ENCODE assay signal across 9 cellular contexts in genomic region chr2:222915092-222915957, GRCh38. TPM values are rescaled to one million over a fixed set of nuclear protein-coding genes. Genes with fewer than 3 reads are reported as not detected.
DNase-seq lines count a peak whose midpoint lies in the region; ATAC-seq and TF ChIP-seq lines count a peak whose summit lies in the region.
"Had no signal": no experiment of that assay in that cellular context is flagged by ENCODE, and none has a peak within 500 bp of the region (broad histone marks: within the 10 kb centered on the region; RNA-seq: fewer than 3 reads in every experiment).

No MANE protein-coding gene starts in this region.

- WGBS in IMR-90 (ENCODE audit: extremely low coverage in 2 of 2, insufficient read length in 1 of 2), 2 experiments = no CpG with 5 or more reads among the region's 7 CpGs
- 19 to 70% methylated on average over 7 of the region's 7 CpGs for WGBS in sigmoid colon, 2 donors

- H2BK15ac ChIP-seq in IMR-90 (ENCODE audit: low read depth, low read length) = no peak overlapping the region

- peaks cover 14 to 53% of the 10 kb centered on the region in 2 experiments for H3K79me1 ChIP-seq in IMR-90 (ENCODE audit: low read depth in 1 of 2, low read length in 2 of 2)

- TF ChIP-seq POLR2A in IMR-90 (IDR thresholded peaks at IDR 0.05; ENCODE audit: low read depth, low read length) (no peak), sigmoid colon (IDR thresholded peaks at IDR 0.05) (no peak), vagina (IDR thresholded peaks at IDR 0.05) (no peak)

- H3K56ac ChIP-seq in IMR-90 (ENCODE audit: extremely low read depth, insufficient read depth, low read length) = no peak overlapping the region

- ATAC-seq in IMR-90 (ENCODE audit: low read depth) (no peak), left lung (peak; percentile 21), HG02759 (IDR thresholded peaks at IDR 0.05; ENCODE audit: unreplicated experiment) (no peak)
- no peak for ATAC-seq in stimulated activated memory B cell treated with anti-CD40 and anti-IgM and Interleukin-4, amounts not matched to agents 10 μg/mL and 1 μg/mL and 100 μg/mL, for 72 hours

- peaks cover 33% of the 10 kb centered on the region for H3K4me1 Mint-ChIP-seq in stimulated activated memory B cell treated with anti-CD40 and anti-IgM and Interleukin-4, amounts not matched to agents 10 μg/mL and 1 μg/mL and 100 μg/mL, for 72 hours

- POLR2A ChIA-PET in IMR-90 (lab: Charles Lee; ENCODE audit: unreplicated experiment) = no interaction called here

- no peak overlapping the region for H3K9ac ChIP-seq in IMR-90 (ENCODE audit: low read depth, low read length)

- H3K27ac ChIP-seq in IMR-90 (ENCODE audit: insufficient read depth, low read length) (no peak overlapping the region), ascending aorta (no peak overlapping the region), left lung (no peak overlapping the region), sigmoid colon (no peak overlapping the region), vagina (no peak overlapping the region)

- H3K27me3 ChIP-seq in IMR-90 (ENCODE audit: control insufficient read depth, insufficient read depth, low read length) = no peaks in the 10 kb centered on the region
- no peaks in the 10 kb centered on the region for H3K27me3 ChIP-seq in ascending aorta
- H3K27me3 ChIP-seq in left lung = no peaks in the 10 kb centered on the region
- H3K27me3 ChIP-seq in sigmoid colon = no peaks in the 10 kb centered on the region
- no peaks in the 10 kb centered on the region for H3K27me3 ChIP-seq in vagina

- peak; percentile 67 for TF ChIP-seq CTCF in AG10803 (conservative IDR thresholded peaks at IDR 0.05; ENCODE audit: low read length)
- peak; percentile 75 for TF ChIP-seq CTCF in IMR-90 (conservative IDR thresholded peaks at IDR 0.05; ENCODE audit: low read depth, low read length)
- peak in 2 of 3 experiments; percentile 36 to 55 for TF ChIP-seq CTCF in ascending aorta (IDR thresholded peaks at IDR 0.05)
- peak; percentile 14 to 30 for TF ChIP-seq CTCF in left lung (IDR thresholded peaks at IDR 0.05)
- TF ChIP-seq CTCF in sigmoid colon (IDR thresholded peaks at IDR 0.05) = peak in 2 of 4 experiments; percentile 29 to 45
- TF ChIP-seq CTCF in vagina (IDR thresholded peaks at IDR 0.05) = peak in 1 of 3 experiments; percentile 16

- intact Hi-C loops in IMR-90 (cut with micrococcal nuclease) (loop anchor here (2.0 kb wide), 1 partner anchor 23 kb away; no protein-coding TSS in a partner anchor), ascending aorta (cut with DNase I) (loop anchor here (5.0 kb wide), 1 partner anchor 228 kb away; no protein-coding TSS in a partner anchor), left lung (cut with DNase I) (no loop called here), sigmoid colon (cut with DNase I) (no loop called here), vagina (cut with DNase I) (loop anchor here (5.0 kb wide), 1 partner anchor 882 kb away; no protein-coding TSS in a partner anchor)

- no peaks in the 10 kb centered on the region for H3K27me3 Mint-ChIP-seq in stimulated activated memory B cell treated with anti-CD40 and anti-IgM and Interleukin-4, amounts not matched to agents 10 μg/mL and 1 μg/mL and 100 μg/mL, for 72 hours

- no peak overlapping the region for H3K4me3 Mint-ChIP-seq in stimulated activated memory B cell treated with anti-CD40 and anti-IgM and Interleukin-4, amounts not matched to agents 10 μg/mL and 1 μg/mL and 100 μg/mL, for 72 hours

- no peaks in the 10 kb centered on the region for H3K9me3 Mint-ChIP-seq in stimulated activated memory B cell treated with anti-CD40 and anti-IgM and Interleukin-4, amounts not matched to agents 10 μg/mL and 1 μg/mL and 100 μg/mL, for 72 hours

- peak overlapping the region; percentile 20; the same call in 1 of the 2 replicates for H2BK20ac ChIP-seq in IMR-90 (ENCODE audit: low read depth, low read length)

- H3K14ac ChIP-seq in IMR-90 (replicated peaks; ENCODE audit: low read depth, low read length) = no peak overlapping the region

- no peak overlapping the region for H2AK5ac ChIP-seq in IMR-90 (ENCODE audit: low read depth, low read length)

- H3K23ac ChIP-seq in IMR-90 (ENCODE audit: low read depth, low read length) = no peak overlapping the region

- BruUV-seq in IMR-90 (replicated peaks; lab: Mats Ljungman, UMichigan) = no TSS peak

- no peak for TF ChIP-seq EP300 in sigmoid colon (IDR thresholded peaks at IDR 0.05)

- peaks cover 13% of the 10 kb centered on the region for H3K4me1 ChIP-seq in IMR-90 (ENCODE audit: control insufficient read depth, insufficient read depth, low read length)
- peaks cover 0 to 19% of the 10 kb centered on the region in 2 donors for H3K4me1 ChIP-seq in ascending aorta
- H3K4me1 ChIP-seq in left lung = peaks cover 13 to 42% of the 10 kb centered on the region in 2 donors
- peaks cover 0 to 52% (median 19%) of the 10 kb centered on the region in 4 donors for H3K4me1 ChIP-seq in sigmoid colon
- no peaks in the 10 kb centered on the region for H3K4me1 ChIP-seq in vagina

- H4K20me1 ChIP-seq in IMR-90 (ENCODE audit: insufficient read depth, low read length) = peaks cover 14% of the 10 kb centered on the region; the same call in 1 of the 2 replicates

- no peak overlapping the region for H2AFZ ChIP-seq in IMR-90 (replicated peaks; ENCODE audit: low read length, poor library complexity)

- peaks cover 15% of the 10 kb centered on the region for H3K36me3 ChIP-seq in IMR-90 (ENCODE audit: control insufficient read depth, insufficient read depth, low read length)
- H3K36me3 ChIP-seq in ascending aorta = peaks cover 5 to 17% of the 10 kb centered on the region in 2 donors
- H3K36me3 ChIP-seq in left lung = peaks cover 0 to 40% of the 10 kb centered on the region in 2 donors
- peaks cover 0 to 18% (median 0%) of the 10 kb centered on the region in 4 donors for H3K36me3 ChIP-seq in sigmoid colon
- no peaks in the 10 kb centered on the region for H3K36me3 ChIP-seq in vagina

- peaks cover 8% of the 10 kb centered on the region for H3K9me1 ChIP-seq in IMR-90 (ENCODE audit: insufficient read depth, low read length)

- no peak overlapping the region for H4K91ac ChIP-seq in IMR-90 (ENCODE audit: insufficient read depth, low read depth, low read length)

- in situ Hi-C loops in IMR-90 (cut with MboI; ENCODE audit: low sequenced_read_pairs) = no loop called here

- dilution Hi-C loops in IMR-90 (cut with HindIII; ENCODE audit: low sequenced_read_pairs, unreplicated experiment) = no loop called here

- peak overlapping the region; percentile 22 for H2BK5ac ChIP-seq in IMR-90 (ENCODE audit: low read depth, low read length, poor library complexity, severe bottlenecking)

- H4K5ac ChIP-seq in IMR-90 (ENCODE audit: low read depth, low read length) = no peak overlapping the region

- TF ChIP-seq RAD21 in IMR-90 (IDR thresholded peaks at IDR 0.05; ENCODE audit: low read length) = peak; percentile 66

- no peak overlapping the region for H2BK120ac ChIP-seq in IMR-90 (ENCODE audit: low read depth, low read length)

- no peak overlapping the region for H3K18ac ChIP-seq in IMR-90 (ENCODE audit: low read depth, low read length)

- H3K4ac ChIP-seq in IMR-90 (ENCODE audit: low read depth, low read length) = no peak overlapping the region

- no peaks in the 10 kb centered on the region for H3K9me3 ChIP-seq in IMR-90 (ENCODE audit: control insufficient read depth, insufficient read depth, low read length)
- no peaks in the 10 kb centered on the region for H3K9me3 ChIP-seq in ascending aorta
- H3K9me3 ChIP-seq in left lung = no peaks in the 10 kb centered on the region
- H3K9me3 ChIP-seq in sigmoid colon = no peaks in the 10 kb centered on the region
- H3K9me3 ChIP-seq in vagina = no peaks in the 10 kb centered on the region

- H3K27ac Mint-ChIP-seq in stimulated activated memory B cell treated with anti-CD40 and anti-IgM and Interleukin-4, amounts not matched to agents 10 μg/mL and 1 μg/mL and 100 μg/mL, for 72 hours = no peak overlapping the region

- CTCF ChIA-PET in IMR-90 (lab: Yijun Ruan, JAX) = interaction anchor here (0.6 to 2.0 kb wide), 7 partner anchors 10 to 225 kb away, joined by 3 to 7 read pairs (median 4); no protein-coding TSS in a partner anchor

- H4K8ac ChIP-seq in IMR-90 (ENCODE audit: low read depth in 2 of 2, low read length in 2 of 2) = no peak overlapping the region

- no peak overlapping the region for H3K4me2 ChIP-seq in IMR-90 (ENCODE audit: low read depth, low read length)

- peaks cover 20% of the 10 kb centered on the region for H3K36me3 Mint-ChIP-seq in stimulated activated memory B cell treated with anti-CD40 and anti-IgM and Interleukin-4, amounts not matched to agents 10 μg/mL and 1 μg/mL and 100 μg/mL, for 72 hours

- DNase-seq in AG10803 (ENCODE audit: low read depth) (peak; percentile 40), IMR-90 (peak; percentile 41), ascending aorta (ENCODE audit: low spot score in 2 of 2) (no peak), left lung (no peak), sigmoid colon (no peak), vagina (ENCODE audit: extremely low spot score in 2 of 2) (no peak)
- DNase-seq: activated CD8-positive, alpha-beta memory T cell treated with anti-CD3 and anti-CD28 coated beads for 24 hours had no signal

- H2AK9ac ChIP-seq in IMR-90 (replicated peaks; ENCODE audit: low read depth, low read length, poor library complexity) = no peak overlapping the region

- H3K4me3 ChIP-seq in AG10803 (ENCODE audit: low read length) (no peak overlapping the region), IMR-90 (ENCODE audit: insufficient read depth, low read depth, low read length) (no peak overlapping the region), ascending aorta (no peak overlapping the region), left lung (no peak overlapping the region), sigmoid colon (no peak overlapping the region), vagina (no peak overlapping the region)

TF ChIP-seq in IMR-90, 13 proteins besides CTCF, POLR2A, EP300 and RAD21:
- TF ChIP-seq SMC3 (IDR thresholded peaks at IDR 0.05; ENCODE audit: low read depth, low read length) (peak; percentile 38; the same call in 1 of the 2 replicates), RFX5 (IDR thresholded peaks at IDR 0.05; ENCODE audit: low read depth, low read length) (no peak)

RNA-seq across cellular contexts. Expression of gene ACSL3, which starts 54.5 kb away (rescaled TPM):
- total RNA-seq in IMR-90 (2012; rRNA removed) (84.2 and 96.4 TPM in 2 replicates), ascending aorta (48.9 TPM), left lung (100 to 1,000 TPM in 1 of 2 donors, 10 to 100 TPM in 1; 92.5 to 102 TPM), sigmoid colon (10 to 100 TPM; 44.0 to 75.7 (median 54.8) TPM), vagina (60.4 TPM)
- polyA plus RNA-seq in IMR-90 (2012; rRNA removed) (29.2 and 31.0 TPM in 2 replicates), sigmoid colon (10 to 100 TPM in 2 of 3 donors, 1 to 10 TPM in 1; 7.9 to 52.2 (median 16.8) TPM)
- polyA plus RNA-seq in IMR-90 (2012; cell fraction: cytosol; rRNA removed) = 15.5 and 19.7 TPM in 2 replicates
- polyA plus RNA-seq in IMR-90 (2012; cell fraction: nucleus; rRNA removed; ENCODE audit: low replicate concordance) = 8.8 and 31.8 TPM in 2 replicates

Comparison
In these comparisons a context has a peak if more than half of its experiments do, and no peak if none do; other contexts are left out.
1. DNase-seq: peak in AG10803 (single experiment) and IMR-90 (single experiment); none in ascending aorta (0 of 2), left lung (0 of 2), sigmoid colon (single experiment) and vagina (0 of 2).
2. intact Hi-C loops: an anchor here in IMR-90 (2.0 kb wide), ascending aorta (5.0 kb wide) and vagina (5.0 kb wide); none called in left lung and sigmoid colon.